8 cellular contexts compared by ENCODE assay signal in genomic region chr11:67436459-67437081, GRCh38. TPM values are rescaled to one million over a fixed set of nuclear protein-coding genes. Genes with fewer than 3 reads are reported as not detected.
A peak's percentile ranks its signal among the peaks of the same experiment; 100 is the strongest.
DNase-seq lines count a peak whose midpoint lies in the region; ATAC-seq and TF ChIP-seq lines count a peak whose summit lies in the region.

No MANE protein-coding gene starts in this region.

- H3K27me3 ChIP-seq in CD8-positive, alpha-beta memory T cell (ENCODE audit: insufficient read depth, low read length, poor library complexity, severe bottlenecking): no peaks in the 10 kb centered on the region
- no peaks in the 10 kb centered on the region for H3K27me3 ChIP-seq in esophagus squamous epithelium

- POLR2A ChIA-PET in CD8-positive, alpha-beta memory T cell (lab: Charles Lee): interaction anchor here (1.2 to 10.1 kb wide), 21 partner anchors 9 to 165 kb away, joined by 3 to 203 read pairs (median 17); partner anchors contain the start of genes AIP, CARNS1, CDK2AP2 and GPR152

- H3K4me3 Mint-ChIP-seq in CD8-positive, alpha-beta memory T cell: peak overlapping the region; percentile 96 to 99 (median 98)
- H3K4me3 Mint-ChIP-seq in HFFc6: no peak overlapping the region

- H3K4me1 ChIP-seq in CD8-positive, alpha-beta memory T cell (ENCODE audit: insufficient read depth, low read length): peaks cover 73% of the 10 kb centered on the region
- peaks cover 42 to 87% (median 49%) of the 10 kb centered on the region in 3 donors for H3K4me1 ChIP-seq in esophagus squamous epithelium

- H3K4me1 Mint-ChIP-seq in CD8-positive, alpha-beta memory T cell: peaks cover 51 to 83% (median 56%) of the 10 kb centered on the region in 3 donors
- no peaks in the 10 kb centered on the region for H3K4me1 Mint-ChIP-seq in HFFc6 (ENCODE audit: low read depth)

- peak overlapping the region; percentile 95 for H3K4me3 ChIP-seq in CD8-positive, alpha-beta memory T cell (ENCODE audit: low read length)
- H3K4me3 ChIP-seq in esophagus squamous epithelium: peak overlapping the region in 3 of 4 donors; percentile 39 to 58 (median 41)

- DNase-seq in CD8-positive, alpha-beta memory T cell: peak; percentile 44 to 77 (median 48)
- DNase-seq in HFFc6 (no peak), esophagus squamous epithelium (lab: John Stamatoyannopoulos, UW) (no peak)
- peak in 3 of 4 experiments; percentile 41 to 53 (median 42) for DNase-seq in activated CD4-positive, CD25-positive, alpha-beta regulatory T cell (lab: John Stamatoyannopoulos, UW)
- DNase-seq in stimulated activated CD8-positive, alpha-beta memory T cell treated with anti-CD3 and anti-CD28 coated beads, Interleukin-2, amount 100 ng/mL, for 48 hours (ENCODE audit: low read depth in 2 of 2): peak; percentile 68 to 74

- intact Hi-C loops in esophagus squamous epithelium (cut with DNase I): no loop called here

- H3K27me3 Mint-ChIP-seq in CD8-positive, alpha-beta memory T cell: peaks cover 0 to 1% of the 10 kb centered on the region in 2 donors
- peaks cover 9% of the 10 kb centered on the region for H3K27me3 Mint-ChIP-seq in HFFc6 (ENCODE audit: insufficient read depth)

- WGBS in esophagus squamous epithelium, 2 donors: 41 to 42% methylated on average over 6 of the region's 6 CpGs

- peak overlapping the region; percentile 59 for H3K27ac ChIP-seq in CD8-positive, alpha-beta memory T cell (ENCODE audit: low read depth, low read length)
- peak overlapping the region; percentile 40 to 84 (median 64) for H3K27ac ChIP-seq in esophagus squamous epithelium

- CTCF ChIA-PET in CD8-positive, alpha-beta memory T cell (lab: Charles Lee): interaction anchor here (0.7 to 5.5 kb wide), 21 partner anchors 8 to 85 kb away, joined by 3 to 59 read pairs (median 5); partner anchors contain the start of genes AIP, PPP1CA, RAD9A and RPS6KB2

- H3K36me3 ChIP-seq in CD8-positive, alpha-beta memory T cell (ENCODE audit: insufficient read depth, low read length): peaks cover 23% of the 10 kb centered on the region
- peaks cover 48 to 98% (median 61%) of the 10 kb centered on the region in 3 donors for H3K36me3 ChIP-seq in esophagus squamous epithelium

- H3K36me3 Mint-ChIP-seq in CD8-positive, alpha-beta memory T cell: peaks cover 0 to 53% (median 6%) of the 10 kb centered on the region in 3 donors
- peaks cover 8% of the 10 kb centered on the region for H3K36me3 Mint-ChIP-seq in HFFc6 (ENCODE audit: low read depth)

- H3K9me3 ChIP-seq in CD8-positive, alpha-beta memory T cell (ENCODE audit: low read length): no peaks in the 10 kb centered on the region
- no peaks in the 10 kb centered on the region for H3K9me3 ChIP-seq in esophagus squamous epithelium

- TF ChIP-seq POLR2A in esophagus squamous epithelium (IDR thresholded peaks at IDR 0.05): no peak

- ATAC-seq in HG03095 (IDR thresholded peaks at IDR 0.05; ENCODE audit: unreplicated experiment): no peak
- no peak for ATAC-seq in GM18909 (IDR thresholded peaks at IDR 0.05; ENCODE audit: poor library complexity, unreplicated experiment)
- ATAC-seq in HG02870 (IDR thresholded peaks at IDR 0.05; ENCODE audit: unreplicated experiment): no peak

- H3K27ac Mint-ChIP-seq in CD8-positive, alpha-beta memory T cell: peak overlapping the region; percentile 69 to 97 (median 94)
- H3K27ac Mint-ChIP-seq in HFFc6: peak overlapping the region; percentile 30; the same call in 1 of the 2 replicates

- TF ChIP-seq CTCF in HFFc6 (IDR thresholded peaks at IDR 0.05) (no peak), esophagus squamous epithelium (IDR thresholded peaks at IDR 0.05) (no peak)

- no peaks in the 10 kb centered on the region for H3K9me3 Mint-ChIP-seq in CD8-positive, alpha-beta memory T cell
- H3K9me3 Mint-ChIP-seq in HFFc6: no peaks in the 10 kb centered on the region

RNA-seq across cellular contexts. Expression of gene PTPRCAP, which starts 0.9 kb away (rescaled TPM):
- 100 to 1,000 TPM; 145 to 163 TPM for total RNA-seq in CD8-positive, alpha-beta memory T cell
- 1,075 TPM for polyA plus RNA-seq in CD8-positive, alpha-beta memory T cell
- under 1 TPM in 3 of 6 experiments, not detected in 3; 0.35 to 0.50 (median 0.40) TPM for total RNA-seq in HFFc6 (2021; fragmentation: NEBNext Ultra II Directional; extraction: Animal tissue kit (Norgen Biotek cat#: 25700))
- total RNA-seq in esophagus squamous epithelium: 10 to 100 TPM in 1 of 4 donors, 1 to 10 TPM in 3; 5.9 to 14.1 (median 6.8) TPM

RNA-seq across cellular contexts. Expression of gene CORO1B, which starts 6.7 kb away (rescaled TPM):
- total RNA-seq in CD8-positive, alpha-beta memory T cell: 10 to 100 TPM; 90.3 to 92.8 TPM
- polyA plus RNA-seq in CD8-positive, alpha-beta memory T cell: 12.2 TPM
- 100 to 1,000 TPM in 5 of 6 experiments, 10 to 100 TPM in 1; 98.8 to 127 (median 108) TPM for total RNA-seq in HFFc6 (2021; fragmentation: NEBNext Ultra II Directional; extraction: Animal tissue kit (Norgen Biotek cat#: 25700))
- 100 to 1,000 TPM in 1 of 4 donors, 10 to 100 TPM in 3; 52.2 to 122 (median 57.6) TPM for total RNA-seq in esophagus squamous epithelium

RNA-seq across cellular contexts. Expression of gene RPS6KB2, which starts 8.3 kb away (rescaled TPM):
- total RNA-seq in CD8-positive, alpha-beta memory T cell: 10 to 100 TPM; 86.0 to 88.4 TPM
- 54.0 TPM for polyA plus RNA-seq in CD8-positive, alpha-beta memory T cell
- total RNA-seq in HFFc6 (2021; fragmentation: NEBNext Ultra II Directional; extraction: Animal tissue kit (Norgen Biotek cat#: 25700)): 10 to 100 TPM; 51.5 to 58.4 (median 55.8) TPM
- 100 to 1,000 TPM in 3 of 4 donors, 10 to 100 TPM in 1; 67.5 to 121 (median 113) TPM for total RNA-seq in esophagus squamous epithelium

RNA-seq across cellular contexts. Expression of gene GPR152, which starts 16.0 kb away (rescaled TPM):
- total RNA-seq in CD8-positive, alpha-beta memory T cell: not detected
- 0.87 TPM for polyA plus RNA-seq in CD8-positive, alpha-beta memory T cell
- not detected for total RNA-seq in HFFc6 (2021; fragmentation: NEBNext Ultra II Directional; extraction: Animal tissue kit (Norgen Biotek cat#: 25700))
- total RNA-seq in esophagus squamous epithelium: not detected

RNA-seq across cellular contexts. Expression of gene CABP4, which starts 18.6 kb away (rescaled TPM):
- under 1 TPM; 0.28 to 0.33 TPM for total RNA-seq in CD8-positive, alpha-beta memory T cell
- 0.36 TPM for polyA plus RNA-seq in CD8-positive, alpha-beta memory T cell
- not detected for total RNA-seq in HFFc6 (2021; fragmentation: NEBNext Ultra II Directional; extraction: Animal tissue kit (Norgen Biotek cat#: 25700))
- under 1 TPM in 1 of 4 donors, not detected in 3; 0.38 TPM for total RNA-seq in esophagus squamous epithelium

Comparison
In these comparisons a context has a peak if more than half of its experiments do, and no peak if none do; other contexts are left out.
1. DNase-seq: peak in CD8-positive, alpha-beta memory T cell (5 of 5), activated CD4-positive, CD25-positive, alpha-beta regulatory T cell (3 of 4) and stimulated activated CD8-positive, alpha-beta memory T cell treated with anti-CD3 and anti-CD28 coated beads, Interleukin-2, amount 100 ng/mL, for 48 hours (2 of 2); none in HFFc6 (single experiment) and esophagus squamous epithelium (single experiment).
2. RNA of gene PTPRCAP, which starts 0.9 kb away (total RNA-seq): 145 to 163 TPM in CD8-positive, alpha-beta memory T cell; 5.9 to 14.1 TPM in esophagus squamous epithelium and 0.35 to 0.50 TPM in HFFc6; every median in the first group is over 4 times any median in the second.